ENCODE assay signal across 8 cellular contexts in the genomic region with DNA sequence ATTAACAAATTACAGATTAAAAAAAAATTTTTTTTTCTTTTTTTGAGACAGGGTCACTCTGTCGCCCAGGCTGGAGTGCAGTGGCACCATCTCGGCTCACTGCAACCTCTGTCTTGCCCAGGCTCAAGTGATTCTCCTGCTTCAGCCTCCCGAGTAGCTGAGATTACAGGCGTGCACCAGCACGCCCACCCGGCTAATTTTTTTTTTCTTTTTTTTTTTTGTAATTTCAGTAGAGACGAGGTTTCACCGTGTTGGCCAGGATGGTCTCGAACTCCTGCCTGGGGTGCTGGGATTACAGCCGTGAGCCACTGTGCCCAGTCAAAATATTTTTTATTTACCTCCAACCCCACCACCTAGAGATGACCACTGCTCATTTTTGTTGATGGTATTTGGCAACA. TPM values are rescaled to one million over a fixed set of nuclear protein-coding genes. Genes with fewer than 3 reads are reported as not detected.
A peak's percentile ranks its signal among the peaks of the same experiment; 100 is the strongest.
DNase-seq lines count a peak whose midpoint lies in the region; ATAC-seq and TF ChIP-seq lines count a peak whose summit lies in the region.
"Had no signal": no experiment of that assay in that cellular context is flagged by ENCODE, and none has a peak within 500 bp of the region (broad histone marks: within the 10 kb centered on the region; RNA-seq: fewer than 3 reads in every experiment).

No MANE protein-coding gene starts in this region.

- ATAC-seq in CD4-positive, alpha-beta T cell (ENCODE audit: poor library complexity), result no peak
- no peak for ATAC-seq in IMR-90 (ENCODE audit: low read depth)
- no peak for ATAC-seq in HG03175 (IDR thresholded peaks at IDR 0.05; ENCODE audit: unreplicated experiment)
- ATAC-seq in omental fat pad (ENCODE audit: low FRiP score), result no peak

- no peak for TF ChIP-seq POLR2A in IMR-90 (IDR thresholded peaks at IDR 0.05; ENCODE audit: low read depth, low read length)

- POLR2A ChIA-PET in CD4-positive, alpha-beta T cell (lab: Charles Lee), result interaction anchor here (0.6 to 3.0 kb wide), 2 partner anchors 22 to 26 kb away, joined by 5 to 8 read pairs; a partner anchor contains a TSS
- POLR2A ChIA-PET in IMR-90 (lab: Charles Lee; ENCODE audit: unreplicated experiment), result interaction anchor here (0.6 kb wide), 1 partner anchor 147 kb away, joined by 6 read pairs; no protein-coding TSS in a partner anchor

- DNase-seq in CD4-positive, alpha-beta T cell, result no peak
- no peak for DNase-seq in IMR-90
- no peak for DNase-seq in ascending aorta (ENCODE audit: low spot score in 2 of 2)
- DNase-seq in osteoblast (ENCODE audit: insufficient read length, low spot score, missing footprints), result no peak
- DNase-seq in omental fat pad (ENCODE audit: low spot score), result no peak
- no peak for DNase-seq in NCI-H2081 treated with DMSO at 0.1 percent for 48 hours (lab: John Stamatoyannopoulos, UW)
- DNase-seq: GOT3 had no signal

- no peak overlapping the region for H3K27ac Mint-ChIP-seq in CD4-positive, alpha-beta T cell

- no peaks in the 10 kb centered on the region for H3K36me3 ChIP-seq in IMR-90 (ENCODE audit: control insufficient read depth, insufficient read depth, low read length)
- no peaks in the 10 kb centered on the region for H3K36me3 ChIP-seq in ascending aorta
- H3K36me3 ChIP-seq in osteoblast (ENCODE audit: insufficient read depth, low read length), result no peaks in the 10 kb centered on the region

- H2BK5ac ChIP-seq in IMR-90 (ENCODE audit: low read depth, low read length, poor library complexity, severe bottlenecking), result no peak overlapping the region

- H3K4me3 Mint-ChIP-seq in CD4-positive, alpha-beta T cell, result peak overlapping the region; percentile 45

- H3K27ac ChIP-seq in CD4-positive, alpha-beta T cell (ENCODE audit: low read depth, low read length), result no peak overlapping the region
- H3K27ac ChIP-seq in IMR-90 (ENCODE audit: insufficient read depth, low read length) (no peak overlapping the region), ascending aorta (no peak overlapping the region), osteoblast (ENCODE audit: low read depth, low read length) (no peak overlapping the region)

- no peaks in the 10 kb centered on the region for H4K20me1 ChIP-seq in IMR-90 (ENCODE audit: insufficient read depth, low read length)
- no peaks in the 10 kb centered on the region for H4K20me1 ChIP-seq in osteoblast (ENCODE audit: insufficient read depth, low read length)

- H2AK5ac ChIP-seq in IMR-90 (ENCODE audit: low read depth, low read length), result no peak overlapping the region

- H2BK120ac ChIP-seq in IMR-90 (ENCODE audit: low read depth, low read length), result no peak overlapping the region

- H4K5ac ChIP-seq in IMR-90 (ENCODE audit: low read depth, low read length), result no peak overlapping the region

- H3K4ac ChIP-seq in IMR-90 (ENCODE audit: low read depth, low read length), result peak overlapping the region; percentile 72

- no peak overlapping the region for H3K56ac ChIP-seq in IMR-90 (ENCODE audit: extremely low read depth, insufficient read depth, low read length)

- H3K18ac ChIP-seq in IMR-90 (ENCODE audit: low read depth, low read length), result no peak overlapping the region

- peaks cover 2% of the 10 kb centered on the region; the same call in 1 of the 2 replicates for H3K9me1 ChIP-seq in IMR-90 (ENCODE audit: insufficient read depth, low read length)

- intact Hi-C loops in CD4-positive, alpha-beta T cell (cut with DNase I, micrococcal nuclease), result loop anchor here (10.0 kb wide), 3 partner anchors 462 to 1342 kb away; a partner anchor contains a TSS
- intact Hi-C loops in IMR-90 (cut with micrococcal nuclease), result no loop called here
- intact Hi-C loops in ascending aorta (cut with DNase I), result no loop called here

- H3K4me3 ChIP-seq in IMR-90 (ENCODE audit: insufficient read depth, low read depth, low read length), result no peak overlapping the region
- peak overlapping the region; percentile 56 to 81 for H3K4me3 ChIP-seq in ascending aorta
- peak overlapping the region; percentile 78 for H3K4me3 ChIP-seq in osteoblast (ENCODE audit: insufficient read depth, low read length)

- peaks cover 18% of the 10 kb centered on the region for H3K27me3 ChIP-seq in CD4-positive, alpha-beta T cell (ENCODE audit: control insufficient read depth, insufficient read depth, low read length)
- peaks cover 4% of the 10 kb centered on the region; the same call in 1 of the 2 replicates for H3K27me3 ChIP-seq in IMR-90 (ENCODE audit: control insufficient read depth, insufficient read depth, low read length)
- H3K27me3 ChIP-seq in ascending aorta, result no peaks in the 10 kb centered on the region
- H3K27me3 ChIP-seq in osteoblast (ENCODE audit: insufficient read depth, low read length), result peaks cover 6% of the 10 kb centered on the region

- BruUV-seq in IMR-90 (replicated peaks; lab: Mats Ljungman, UMichigan), result no TSS peak

- no peak overlapping the region for H2AK9ac ChIP-seq in IMR-90 (replicated peaks; ENCODE audit: low read depth, low read length, poor library complexity)

- H3K79me2 ChIP-seq in osteoblast (ENCODE audit: insufficient read depth, low read length), result no peaks in the 10 kb centered on the region

- WGBS in IMR-90 (ENCODE audit: extremely low coverage in 2 of 2, insufficient read length in 1 of 2), 2 experiments, result 100% methylated on average over 2 of the region's 10 CpGs; no CpG with 5 or more reads in 1 of the 2 experiments

- peaks cover 12% of the 10 kb centered on the region for H3K27me3 Mint-ChIP-seq in CD4-positive, alpha-beta T cell

- H3K4me1 ChIP-seq in IMR-90 (ENCODE audit: control insufficient read depth, insufficient read depth, low read length), result peaks cover 7% of the 10 kb centered on the region; the same call in 1 of the 2 replicates
- peaks cover 8 to 17% of the 10 kb centered on the region in 2 donors for H3K4me1 ChIP-seq in ascending aorta
- H3K4me1 ChIP-seq in osteoblast (ENCODE audit: insufficient read depth, low read length), result peaks cover 19% of the 10 kb centered on the region

- no peak overlapping the region for H3K4me2 ChIP-seq in IMR-90 (ENCODE audit: low read depth, low read length)
- H3K4me2 ChIP-seq in osteoblast (ENCODE audit: insufficient read depth, low read length), result peak overlapping the region; percentile 87

- no peaks in the 10 kb centered on the region for H3K36me3 Mint-ChIP-seq in CD4-positive, alpha-beta T cell (ENCODE audit: low read depth)

- CTCF ChIA-PET in CD4-positive, alpha-beta T cell (lab: Charles Lee), result no interaction called here
- CTCF ChIA-PET in IMR-90 (lab: Yijun Ruan, JAX), result no interaction called here

- H3K4me1 Mint-ChIP-seq in CD4-positive, alpha-beta T cell (ENCODE audit: low read depth), result peaks cover 7% of the 10 kb centered on the region

- H3K23ac ChIP-seq in IMR-90 (ENCODE audit: low read depth, low read length), result no peak overlapping the region

- no peak overlapping the region for H3K9ac ChIP-seq in IMR-90 (ENCODE audit: low read depth, low read length)

- H3K79me1 ChIP-seq in IMR-90 (ENCODE audit: low read depth in 1 of 2, low read length in 2 of 2), result peaks cover 2 to 3% of the 10 kb centered on the region in 2 experiments; a peak in 2 of 4 replicates

- no peak overlapping the region for H3K14ac ChIP-seq in IMR-90 (replicated peaks; ENCODE audit: low read depth, low read length)

- H4K8ac ChIP-seq in IMR-90 (ENCODE audit: low read depth in 2 of 2, low read length in 2 of 2), result peak overlapping the region; percentile 90 to 99; a peak in 3 of 4 replicates

- H3K9me3 Mint-ChIP-seq in CD4-positive, alpha-beta T cell, result no peaks in the 10 kb centered on the region

- H3K9me3 ChIP-seq in CD4-positive, alpha-beta T cell (ENCODE audit: control insufficient read depth, low read length), result no peaks in the 10 kb centered on the region
- H3K9me3 ChIP-seq in IMR-90 (ENCODE audit: control insufficient read depth, insufficient read depth, low read length) (no peaks in the 10 kb centered on the region), ascending aorta (no peaks in the 10 kb centered on the region), osteoblast (ENCODE audit: low read depth, low read length) (no peaks in the 10 kb centered on the region)

- in situ Hi-C loops in IMR-90 (cut with MboI; ENCODE audit: low sequenced_read_pairs), result no loop called here

- TF ChIP-seq CTCF in CD4-positive, alpha-beta T cell (IDR thresholded peaks at IDR 0.05), result no peak
- TF ChIP-seq CTCF in IMR-90 (conservative IDR thresholded peaks at IDR 0.05; ENCODE audit: low read depth, low read length), result no peak
- TF ChIP-seq CTCF in ascending aorta (IDR thresholded peaks at IDR 0.05), result no peak
- TF ChIP-seq CTCF in osteoblast (IDR thresholded peaks at IDR 0.05; ENCODE audit: extremely low read depth, low read depth, low read length), result no peak
- TF ChIP-seq CTCF in omental fat pad (IDR thresholded peaks at IDR 0.05), result no peak

- no peak overlapping the region for H4K91ac ChIP-seq in IMR-90 (ENCODE audit: insufficient read depth, low read depth, low read length)

- TF ChIP-seq RAD21 in IMR-90 (IDR thresholded peaks at IDR 0.05; ENCODE audit: low read length), result no peak

- dilution Hi-C loops in IMR-90 (cut with HindIII; ENCODE audit: low sequenced_read_pairs, unreplicated experiment), result no loop called here

- no peak overlapping the region for H2BK15ac ChIP-seq in IMR-90 (ENCODE audit: low read depth, low read length)

- peak overlapping the region; percentile 99 for H2AFZ ChIP-seq in IMR-90 (replicated peaks; ENCODE audit: low read length, poor library complexity)
- H2AFZ ChIP-seq in osteoblast (ENCODE audit: low read length), result peak overlapping the region; percentile 73

- no peak overlapping the region for H2BK20ac ChIP-seq in IMR-90 (ENCODE audit: low read depth, low read length)

TF ChIP-seq in IMR-90, 13 proteins besides CTCF, POLR2A, EP300 and RAD21 (continues in another document):
- TF ChIP-seq MAFK (IDR thresholded peaks at IDR 0.05; ENCODE audit: low read depth, low read length) (no peak), RFX5 (IDR thresholded peaks at IDR 0.05; ENCODE audit: low read depth, low read length) (no peak), RCOR1 (IDR thresholded peaks at IDR 0.05; ENCODE audit: insufficient replicate concordance, low read length) (no peak), MAZ (IDR thresholded peaks at IDR 0.05; ENCODE audit: borderline replicate concordance, low read depth, low read length) (no peak), CHD1 (IDR thresholded peaks at IDR 0.05; ENCODE audit: low read depth, low read length) (no peak)

RNA-seq across cellular contexts. Expression of a gene that starts 25.5 kb away (rescaled TPM):
- 1,000 to 10,000 TPM; 1,296 to 1,318 TPM for total RNA-seq in CD4-positive, alpha-beta T cell
- total RNA-seq in IMR-90 (2012; rRNA removed) (12,144 and 15,732 TPM in 2 replicates), ascending aorta (6,075 TPM), osteoblast (10,373 and 13,273 TPM in 2 replicates), omental fat pad (1,000 to 10,000 TPM; 1,930 to 4,437 (median 3,125) TPM)
- polyA plus RNA-seq in IMR-90 (2012; rRNA removed), result 10,271 and 10,907 TPM in 2 replicates
- polyA plus RNA-seq in IMR-90 (2012; cell fraction: cytosol; rRNA removed), result 46,606 and 47,328 TPM in 2 replicates
- polyA plus RNA-seq in IMR-90 (2012; cell fraction: nucleus; rRNA removed; ENCODE audit: low replicate concordance), result 8,917 and 28,399 TPM in 2 replicates

RNA-seq across cellular contexts. Expression of a gene that starts 41.1 kb away (rescaled TPM):
- 1 to 10 TPM; 1.0 to 1.1 TPM for total RNA-seq in CD4-positive, alpha-beta T cell
- total RNA-seq in IMR-90 (2012; rRNA removed) (0.18 and 0.28 TPM in 2 replicates), ascending aorta (not detected), osteoblast (2.9 and 5.1 TPM in 2 replicates), omental fat pad (under 1 TPM in 3 of 4 donors, not detected in 1; 0.31 to 0.95 (median 0.36) TPM)
- 0.84 and 1.1 TPM in 2 replicates for polyA plus RNA-seq in IMR-90 (2012; rRNA removed)
- polyA plus RNA-seq in IMR-90 (2012; cell fraction: cytosol; rRNA removed), result 0.22 and 0.96 TPM in 2 replicates
- 2.6 and 6.7 TPM in 2 replicates for polyA plus RNA-seq in IMR-90 (2012; cell fraction: nucleus; rRNA removed; ENCODE audit: low replicate concordance)

Comparison
In these comparisons a context has a peak if more than half of its experiments do, and no peak if none do; other contexts are left out.
1. intact Hi-C loops: an anchor here in CD4-positive, alpha-beta T cell (10.0 kb wide); none called in IMR-90 and ascending aorta.